ENCODE assay signal across 8 cellular contexts in the genomic region with DNA sequence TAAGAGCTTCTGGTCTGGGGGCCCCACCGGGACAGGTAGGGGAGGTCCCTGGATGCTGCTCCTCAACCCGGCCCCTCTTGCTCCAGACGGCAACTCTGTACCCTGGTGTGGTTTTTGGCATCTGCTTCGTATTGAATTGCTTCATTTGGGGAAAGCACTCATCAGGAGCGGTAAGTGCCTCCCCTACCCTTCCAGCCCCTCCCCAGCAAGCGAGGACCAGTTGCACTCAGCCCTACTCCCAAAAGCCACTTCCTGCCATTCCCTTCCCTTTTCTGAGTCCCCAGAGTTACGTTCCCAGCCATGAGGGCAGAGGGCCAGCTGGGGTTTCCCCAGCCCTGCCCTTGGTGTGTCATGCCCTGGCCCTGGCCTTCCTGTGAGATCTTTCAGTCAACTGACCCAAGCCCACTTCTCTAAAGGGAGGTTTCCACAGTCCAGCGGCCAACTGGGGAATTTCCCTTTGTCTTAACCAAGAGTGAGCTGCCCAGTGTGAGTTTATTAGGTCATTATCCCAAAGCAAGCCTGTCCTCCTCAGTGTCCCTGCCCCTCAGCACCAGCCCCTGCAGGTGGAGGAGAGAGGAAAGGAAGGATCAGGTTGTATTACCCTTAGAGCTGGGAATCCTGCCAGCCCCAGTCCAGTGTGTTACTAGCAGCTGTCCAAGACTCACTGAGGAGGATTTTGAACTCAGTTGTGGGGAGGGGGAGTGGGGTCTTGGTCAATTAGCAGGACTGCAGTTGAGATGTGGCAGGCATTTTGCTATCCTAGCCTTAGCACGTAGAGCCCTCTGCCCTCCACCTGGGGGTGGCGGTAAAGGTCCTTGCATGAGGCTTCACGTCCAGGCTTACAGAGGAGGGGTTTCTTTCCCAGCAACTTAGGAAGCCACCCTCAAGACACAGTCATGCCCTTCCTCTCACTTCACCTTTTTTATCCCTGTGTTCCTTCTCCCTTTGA. TPM values are rescaled to one million over a fixed set of nuclear protein-coding genes. Genes with fewer than 3 reads are reported as not detected.
A peak's percentile ranks its signal among the peaks of the same experiment; 100 is the strongest.
DNase-seq lines count a peak whose midpoint lies in the region; ATAC-seq and TF ChIP-seq lines count a peak whose summit lies in the region.

No MANE protein-coding gene starts in this region.

- TF ChIP-seq CTCF in neutrophil (IDR thresholded peaks at IDR 0.05), result peak; percentile 58

- no peaks in the 10 kb centered on the region for H3K9me2 ChIP-seq in GM23248 (ENCODE audit: insufficient read depth)

- H3K27ac ChIP-seq in GM23248 (peak overlapping the region; percentile 48), neutrophil (peak overlapping the region; percentile 84)

- H3F3A ChIP-seq in GM23248 (ENCODE audit: insufficient read depth), result no peaks in the 10 kb centered on the region

- no peaks in the 10 kb centered on the region for H3K79me2 ChIP-seq in GM23248 (ENCODE audit: insufficient read depth)

- peaks cover 21% of the 10 kb centered on the region; the same call in 1 of the 2 replicates for H3K36me3 ChIP-seq in GM23248 (ENCODE audit: low read depth)
- peaks cover 79% of the 10 kb centered on the region for H3K36me3 ChIP-seq in neutrophil

- DNase-seq in C1 segment of cervical spinal cord (lab: John Stamatoyannopoulos, UW) (peak in 10 of 14 donors; percentile 16 to 85 (median 51)), GM23248 (peak; percentile 83), NCI-H69 (lab: John Stamatoyannopoulos, UW) (peak; percentile 68), foreskin melanocyte (peak; percentile 11), NCI-H1694 (lab: John Stamatoyannopoulos, UW) (no peak)
- peak; percentile 29 to 49 for DNase-seq in activated T-cell treated with anti-CD3 and anti-CD28 coated beads, Interleukin-2, amount 50 U/mL, for 48 hours

- no peaks in the 10 kb centered on the region for H4K20me1 ChIP-seq in GM23248 (ENCODE audit: insufficient read depth)

- H3K4me3 ChIP-seq in GM23248 (no peak overlapping the region), neutrophil (ENCODE audit: low read depth in 1 of 2, low read length in 1 of 2) (peak overlapping the region in 1 of 2 experiments; percentile 15)

- H3K9me3 ChIP-seq in GM23248 (ENCODE audit: low read depth) (no peaks in the 10 kb centered on the region), neutrophil (no peaks in the 10 kb centered on the region)

- no peak overlapping the region for H3K4me2 ChIP-seq in GM23248 (ENCODE audit: unreplicated experiment)

- no peak overlapping the region for H2AFZ ChIP-seq in GM23248

- in situ Hi-C loops in GM23248 (cut with MboI), result no loop called here

- peaks cover 8% of the 10 kb centered on the region; the same call in 1 of the 2 replicates for H3K4me1 ChIP-seq in GM23248 (ENCODE audit: insufficient read depth)
- H3K4me1 ChIP-seq in neutrophil (ENCODE audit: control insufficient read depth in 1 of 2, insufficient read depth in 1 of 2, low read depth in 1 of 2, low read length in 1 of 2), result peaks cover 15 to 22% of the 10 kb centered on the region in 2 experiments

- H3K27me3 ChIP-seq in GM23248 (replicated peaks; ENCODE audit: insufficient read depth) (no peaks in the 10 kb centered on the region), neutrophil (no peaks in the 10 kb centered on the region)

- no peak overlapping the region for H3K9ac ChIP-seq in GM23248

- WGBS in GM23248 (ENCODE audit: low coverage in 1 of 2, low lambda C conversion rate in 2 of 2, missing lambda C conversion rate in 2 of 2), 2 experiments, result 42 to 46% methylated on average over 10 to 11 of the region's 11 CpGs

- ATAC-seq in HG03196 (IDR thresholded peaks at IDR 0.05; ENCODE audit: unreplicated experiment), result no peak

RNA-seq across cellular contexts. Expression of a gene that starts 45.8 kb away (rescaled TPM):
- total RNA-seq in GM23248 (2014; rRNA removed; shearing (Covaris generic)), result 40.3 and 41.3 TPM in 2 replicates
- polyA plus RNA-seq in GM23248 (2016; fragmentation: Nextera tagmentation; extraction: Ambion mirVana), result 35.2 and 38.6 TPM in 2 replicates

RNA-seq across cellular contexts. Expression of a gene that starts 52.3 kb away (rescaled TPM):
- 2.1 and 4.2 TPM in 2 replicates for total RNA-seq in GM23248 (2014; rRNA removed; shearing (Covaris generic))
- 3.7 and 4.1 TPM in 2 replicates for polyA plus RNA-seq in GM23248 (2016; fragmentation: Nextera tagmentation; extraction: Ambion mirVana)

RNA-seq across cellular contexts. Expression of a gene that starts 52.4 kb away (rescaled TPM):
- total RNA-seq in GM23248 (2014; rRNA removed; shearing (Covaris generic)), result 54.1 and 78.4 TPM in 2 replicates
- 32.5 and 35.4 TPM in 2 replicates for polyA plus RNA-seq in GM23248 (2016; fragmentation: Nextera tagmentation; extraction: Ambion mirVana)
